In the genomic region with DNA sequence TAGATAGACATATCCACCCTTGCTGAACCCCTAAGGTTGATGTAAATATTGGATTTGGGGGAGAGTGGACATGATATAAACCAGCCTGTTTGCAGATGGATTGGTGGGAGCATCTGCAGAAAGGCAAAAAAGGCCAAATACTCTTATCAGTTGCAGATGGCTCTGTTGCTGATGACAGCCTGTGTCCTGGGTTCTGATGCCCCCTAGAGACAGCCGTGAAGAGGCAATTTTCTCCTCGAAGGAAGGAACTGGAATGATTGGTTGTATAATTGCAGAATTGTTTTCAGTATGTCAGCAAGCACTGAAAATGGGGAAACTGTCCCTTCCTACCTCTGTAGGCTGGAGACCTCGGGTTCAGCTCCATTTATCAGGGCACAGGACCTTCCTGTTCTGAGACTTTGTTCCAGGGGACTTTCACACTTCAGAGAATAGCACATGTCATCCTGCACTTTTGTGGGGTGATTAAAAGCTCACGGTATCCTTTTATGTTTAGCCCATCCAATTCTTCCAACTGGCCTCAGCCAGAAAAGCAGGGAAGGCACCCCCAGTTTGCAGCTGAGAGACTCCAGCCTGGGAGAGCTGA, we compare ENCODE assay signal across 9 cellular contexts.
DNase-seq lines count a peak whose midpoint lies in the region; ATAC-seq and TF ChIP-seq lines count a peak whose summit lies in the region.
"Had no signal": no experiment of that assay in that cellular context is flagged by ENCODE, and none has a peak within 500 bp of the region (broad histone marks: within the 10 kb centered on the region; RNA-seq: fewer than 3 reads in every experiment).

No MANE protein-coding gene starts in this region.

- no peak overlapping the region for H2BK20ac ChIP-seq in H9 (ENCODE audit: low read depth, low read length, poor library complexity, severe bottlenecking)

- H3K27ac Mint-ChIP-seq in H9 = peak overlapping the region in 1 of 3 experiments; percentile 70; a peak in 1 of 7 replicates
- H3K27ac Mint-ChIP-seq: immature natural killer cell had no signal

- H3T11ph ChIP-seq in H9 (ENCODE audit: low read length) = no peak overlapping the region

- H3K9ac ChIP-seq in H9 (ENCODE audit: extremely low read depth, insufficient read length, low read length) (no peak overlapping the region), mesendoderm (ENCODE audit: low read length) (no peak overlapping the region)

- no peak overlapping the region for H2BK15ac ChIP-seq in H9 (ENCODE audit: low read depth, low read length)
- H2BK15ac ChIP-seq in mesendoderm (replicated peaks; ENCODE audit: low read depth) = no peak overlapping the region

- no peak overlapping the region for H2BK120ac ChIP-seq in H9 (ENCODE audit: low read depth, low read length, poor library complexity, severe bottlenecking)
- no peak overlapping the region for H2BK120ac ChIP-seq in mesendoderm (ENCODE audit: low read depth, low read length)

- H3K9me3 ChIP-seq in H9 (ENCODE audit: control insufficient read depth, low read depth, low read length) = no peaks in the 10 kb centered on the region
- H3K9me3 ChIP-seq in PC-9 (ENCODE audit: insufficient read depth, low read depth) = no peaks in the 10 kb centered on the region

- TF ChIP-seq CTCF in C4-2B (conservative IDR thresholded peaks at IDR 0.05) = peak; percentile 79
- TF ChIP-seq CTCF in H9 (conservative IDR thresholded peaks at IDR 0.05) = peak; percentile 78
- TF ChIP-seq CTCF in PC-9 (conservative IDR thresholded peaks at IDR 0.05) = peak; percentile 72

- BruUV-seq in PC-9 (replicated peaks; lab: Mats Ljungman, UMichigan) = no TSS peak

- H4K5ac ChIP-seq in H9 (ENCODE audit: insufficient read length, low read depth, low read length) (no peak overlapping the region), mesendoderm (ENCODE audit: low read length) (no peak overlapping the region)

- H3K79me2 ChIP-seq in H9 (ENCODE audit: insufficient read depth, low read length) = peaks cover 5% of the 10 kb centered on the region; the same call in 1 of the 2 replicates
- H3K79me2 ChIP-seq in PC-9 (ENCODE audit: low read depth) = 0 out of 2 replicates have a peak, but pooled peaks cover 11% of the 10 kb centered on the region
- H3K79me2 ChIP-seq in mesendoderm (ENCODE audit: control insufficient read depth, insufficient read depth, low read length) = peaks cover 2% of the 10 kb centered on the region

- H3K4me1 Mint-ChIP-seq in H9 = peaks cover 41 to 42% of the 10 kb centered on the region in 2 experiments
- H3K4me1 Mint-ChIP-seq: immature natural killer cell had no signal

- WGBS in H9 (ENCODE audit: extremely low coverage, insufficient read length, low lambda C conversion rate) = no CpG with 5 or more reads among the region's 4 CpGs
- WGBS in mesendoderm (ENCODE audit: extremely low coverage, insufficient coverage, low lambda C conversion rate) = no CpG with 5 or more reads among the region's 4 CpGs

- H3K36me3 ChIP-seq in PC-9 (ENCODE audit: low read depth) = no peaks in the 10 kb centered on the region
- H3K36me3 ChIP-seq in mesendoderm (ENCODE audit: control insufficient read depth, insufficient read depth, low read length) = no peaks in the 10 kb centered on the region

- H4K8ac ChIP-seq in H9 (replicated peaks; ENCODE audit: insufficient read length, low read depth, low read length) = no peak overlapping the region
- H4K8ac ChIP-seq in mesendoderm (ENCODE audit: low read depth, low read length) = no peak overlapping the region

- H3K36me3 Mint-ChIP-seq in H9 (ENCODE audit: insufficient read depth in 1 of 3, low read depth in 3 of 3) = peaks cover 7 to 31% (median 20%) of the 10 kb centered on the region in 3 experiments; a peak in 6 of 7 replicates

- no peaks in the 10 kb centered on the region for H3K9me2 ChIP-seq in PC-9 (ENCODE audit: insufficient read depth)

- H3K4me3 ChIP-seq in PC-9 (no peak overlapping the region), mesendoderm (ENCODE audit: low read length) (no peak overlapping the region)

- intact Hi-C loops in PC-9 (cut with micrococcal nuclease; ENCODE audit: unreplicated experiment) = loop anchor here (1.0 to 5.0 kb wide), 6 partner anchors 51 to 462 kb away; no protein-coding TSS in a partner anchor

- H3K4ac ChIP-seq in H9 (ENCODE audit: low read depth, low read length) = no peak overlapping the region
- no peak overlapping the region for H3K4ac ChIP-seq in mesendoderm (ENCODE audit: low read depth, low read length)

- H3K23ac ChIP-seq in H9 (ENCODE audit: insufficient read length, low read depth, low read length) = no peak overlapping the region
- H3K23ac ChIP-seq in mesendoderm (ENCODE audit: low read length) = no peak overlapping the region

- H3K4me2 ChIP-seq in H9 (ENCODE audit: insufficient read depth, insufficient read length, low read length) = no peak overlapping the region
- H3K4me2 ChIP-seq in PC-9 = no peak overlapping the region
- no peak overlapping the region for H3K4me2 ChIP-seq in mesendoderm (ENCODE audit: low read length)

- H2AFZ ChIP-seq in H9 (ENCODE audit: low read length) (no peak overlapping the region), PC-9 (no peak overlapping the region)

- H2BK12ac ChIP-seq in H9 (ENCODE audit: insufficient read length, low read depth, low read length) = no peak overlapping the region

- H3K4me1 ChIP-seq in H9 (ENCODE audit: insufficient read depth, low read length) (peaks cover 4% of the 10 kb centered on the region; the same call in 1 of the 2 replicates), PC-9 (replicated peaks; ENCODE audit: insufficient read depth) (no peaks in the 10 kb centered on the region), mesendoderm (ENCODE audit: control insufficient read depth, low read depth, low read length) (peaks cover 3% of the 10 kb centered on the region)

- H3K9me3 Mint-ChIP-seq in H9 = no peaks in the 10 kb centered on the region
- H3K9me3 Mint-ChIP-seq: immature natural killer cell had no signal

- H3K56ac ChIP-seq in H9 (ENCODE audit: insufficient read length, low read depth, low read length) = no peak overlapping the region
- no peak overlapping the region for H3K56ac ChIP-seq in mesendoderm (ENCODE audit: low read length)

- H3K18ac ChIP-seq in H9 (ENCODE audit: insufficient read length, low read depth, low read length) (no peak overlapping the region), mesendoderm (ENCODE audit: low read length) (no peak overlapping the region)

- no peaks in the 10 kb centered on the region; the same call in 1 of the 2 replicates for H3F3A ChIP-seq in PC-9 (ENCODE audit: insufficient read depth, low read depth)

- H2AK5ac ChIP-seq in H9 (ENCODE audit: insufficient read length, low read length) (no peak overlapping the region), mesendoderm (ENCODE audit: low read length) (no peak overlapping the region)

- H3K27ac ChIP-seq in C4-2B = no peak overlapping the region
- no peak overlapping the region for H3K27ac ChIP-seq in H9 (ENCODE audit: insufficient read length, low read depth, low read length)
- no peak overlapping the region for H3K27ac ChIP-seq in PC-9
- H3K27ac ChIP-seq in mesendoderm (ENCODE audit: low read depth, low read length) = no peak overlapping the region

- H3K27me3 ChIP-seq in H9 (ENCODE audit: insufficient read depth, low read length) (no peaks in the 10 kb centered on the region), PC-9 (ENCODE audit: insufficient read depth, low read depth) (no peaks in the 10 kb centered on the region), mesendoderm (ENCODE audit: insufficient read depth, low read length, poor library complexity) (no peaks in the 10 kb centered on the region)

- no peak overlapping the region for H4K91ac ChIP-seq in H9 (ENCODE audit: insufficient read length, low read depth, low read length)

- no peak overlapping the region for H3K4me3 Mint-ChIP-seq in H9
- H3K4me3 Mint-ChIP-seq: immature natural killer cell had no signal

- H3K79me1 ChIP-seq in H9 (ENCODE audit: insufficient read depth, low read depth, low read length, poor library complexity, severe bottlenecking) (no peaks in the 10 kb centered on the region), mesendoderm (ENCODE audit: low read length) (peaks cover 8% of the 10 kb centered on the region)

- CTCF ChIA-PET in PC-9 (lab: Charles Lee) = interaction anchor here (1.4 kb wide), 1 partner anchor 53 kb away, joined by 3 read pairs; no protein-coding TSS in a partner anchor

- no peaks in the 10 kb centered on the region; the same call in 1 of the 2 replicates for H3K27me3 Mint-ChIP-seq in H9 (ENCODE audit: low read depth)

- H2BK5ac ChIP-seq in H9 (ENCODE audit: insufficient read length, low read length) (no peak overlapping the region), mesendoderm (ENCODE audit: low read length) (no peak overlapping the region)

- ATAC-seq in GM18870 (IDR thresholded peaks at IDR 0.05; ENCODE audit: unreplicated experiment) (no peak), HG02840 (IDR thresholded peaks at IDR 0.05; ENCODE audit: low FRiP score, unreplicated experiment) (no peak)

- no peaks in the 10 kb centered on the region for H3K23me2 ChIP-seq in H9 (ENCODE audit: insufficient read length, low read depth, low read length, poor library complexity, severe bottlenecking)

- no peaks in the 10 kb centered on the region for H4K20me1 ChIP-seq in H9 (ENCODE audit: control insufficient read depth, insufficient read depth, insufficient read length)
- no peaks in the 10 kb centered on the region for H4K20me1 ChIP-seq in PC-9 (ENCODE audit: insufficient read depth)

- peak; percentile 58 for DNase-seq in H9
- peak in 1 of 2 experiments; percentile 43 for DNase-seq in PC-9
- DNase-seq in dermis microvascular lymphatic vessel endothelial cell (ENCODE audit: low read depth in 2 of 2) = peak; percentile 29 to 68
- peak; percentile 84 for DNase-seq in mesendoderm
- no peak for DNase-seq in activated CD4-positive, alpha-beta T cell treated with anti-CD3 and anti-CD28 coated beads, Interleukin-2, amount 50 U/mL, for 4 hours

- POLR2A ChIA-PET in PC-9 (lab: Charles Lee; ENCODE audit: unreplicated experiment) = no interaction called here

- no peak overlapping the region for H3K14ac ChIP-seq in H9 (ENCODE audit: insufficient read depth, low read length)

Comparison
In these comparisons a context has a peak if more than half of its experiments do, and no peak if none do; other contexts are left out.
1. DNase-seq: peak in H9 (single experiment), dermis microvascular lymphatic vessel endothelial cell (2 of 2) and mesendoderm (single experiment); none in activated CD4-positive, alpha-beta T cell treated with anti-CD3 and anti-CD28 coated beads, Interleukin-2, amount 50 U/mL, for 4 hours (0 of 2).
2. Peak in every context shown above with its lines, with median percentiles within 50 percentile points of each other: CTCF ChIP-seq.